Comparison of ENCODE assay signal across 1 cellular context in the genomic region with DNA sequence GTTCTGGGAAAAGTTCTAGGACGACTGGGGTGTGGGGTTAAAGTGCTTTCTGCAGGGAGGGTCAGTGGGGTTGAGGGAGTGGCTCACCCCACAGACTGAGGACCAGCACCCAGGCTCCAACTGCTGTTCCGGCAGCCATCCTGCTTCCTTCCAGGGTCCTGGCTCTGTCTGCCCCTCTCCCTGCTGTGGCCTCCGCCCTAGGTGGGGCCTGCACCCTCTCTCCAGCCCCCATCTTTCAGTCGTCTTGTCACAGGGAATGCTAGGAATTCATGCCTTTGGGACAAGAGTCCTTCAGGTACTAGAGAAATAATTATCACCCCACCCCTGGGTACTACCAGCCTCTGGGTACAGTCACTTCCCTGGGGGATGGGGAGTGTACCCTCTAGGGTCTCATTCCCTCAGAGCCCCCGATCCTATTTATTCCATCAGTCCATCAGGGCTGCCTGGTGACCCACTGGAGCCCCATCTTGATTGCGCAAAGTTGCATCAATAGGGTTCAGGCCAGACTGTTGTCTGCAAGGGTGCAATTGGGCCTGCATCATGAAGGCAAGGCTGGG.
TF ChIP-seq lines count a peak whose summit lies in the region.

A gene (minus strand): TSS at position 170 of the 557 bp plus-strand sequence. CDS start 31 bp downstream, at position 139.

TF ChIP-seq in K562, 482 proteins besides CTCF, POLR2A, EP300 and RAD21 (continued from another document and continues in another):
- TF ChIP-seq, protein P1, sequence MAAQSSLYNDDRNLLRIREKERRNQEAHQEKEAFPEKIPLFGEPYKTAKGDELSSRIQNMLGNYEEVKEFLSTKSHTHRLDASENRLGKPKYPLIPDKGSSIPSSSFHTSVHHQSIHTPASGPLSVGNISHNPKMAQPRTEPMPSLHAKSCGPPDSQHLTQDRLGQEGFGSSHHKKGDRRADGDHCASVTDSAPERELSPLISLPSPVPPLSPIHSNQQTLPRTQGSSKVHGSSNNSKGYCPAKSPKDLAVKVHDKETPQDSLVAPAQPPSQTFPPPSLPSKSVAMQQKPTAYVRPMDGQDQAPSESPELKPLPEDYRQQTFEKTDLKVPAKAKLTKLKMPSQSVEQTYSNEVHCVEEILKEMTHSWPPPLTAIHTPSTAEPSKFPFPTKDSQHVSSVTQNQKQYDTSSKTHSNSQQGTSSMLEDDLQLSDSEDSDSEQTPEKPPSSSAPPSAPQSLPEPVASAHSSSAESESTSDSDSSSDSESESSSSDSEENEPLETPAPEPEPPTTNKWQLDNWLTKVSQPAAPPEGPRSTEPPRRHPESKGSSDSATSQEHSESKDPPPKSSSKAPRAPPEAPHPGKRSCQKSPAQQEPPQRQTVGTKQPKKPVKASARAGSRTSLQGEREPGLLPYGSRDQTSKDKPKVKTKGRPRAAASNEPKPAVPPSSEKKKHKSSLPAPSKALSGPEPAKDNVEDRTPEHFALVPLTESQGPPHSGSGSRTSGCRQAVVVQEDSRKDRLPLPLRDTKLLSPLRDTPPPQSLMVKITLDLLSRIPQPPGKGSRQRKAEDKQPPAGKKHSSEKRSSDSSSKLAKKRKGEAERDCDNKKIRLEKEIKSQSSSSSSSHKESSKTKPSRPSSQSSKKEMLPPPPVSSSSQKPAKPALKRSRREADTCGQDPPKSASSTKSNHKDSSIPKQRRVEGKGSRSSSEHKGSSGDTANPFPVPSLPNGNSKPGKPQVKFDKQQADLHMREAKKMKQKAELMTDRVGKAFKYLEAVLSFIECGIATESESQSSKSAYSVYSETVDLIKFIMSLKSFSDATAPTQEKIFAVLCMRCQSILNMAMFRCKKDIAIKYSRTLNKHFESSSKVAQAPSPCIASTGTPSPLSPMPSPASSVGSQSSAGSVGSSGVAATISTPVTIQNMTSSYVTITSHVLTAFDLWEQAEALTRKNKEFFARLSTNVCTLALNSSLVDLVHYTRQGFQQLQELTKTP (IDR thresholded peaks at IDR 0.05; ENCODE audit: low read depth in 1 of 2, partially characterized antibody in 2 of 2), result no peak
- TF ChIP-seq BDP1 (IDR thresholded peaks at IDR 0.05; ENCODE audit: insufficient read depth, insufficient read length) (no peak), GATAD2A (IDR thresholded peaks at IDR 0.05) (no peak), ZNF696 (CRISPR knock-in tag; conservative IDR thresholded peaks at IDR 0.05) (no peak), POLR2B (IDR thresholded peaks at IDR 0.05; ENCODE audit: low read depth, partially characterized antibody) (peak; percentile 70), SAFB2 (IDR thresholded peaks at IDR 0.05; ENCODE audit: borderline replicate concordance, low read depth, low read length, severe bottlenecking) (no peak), NFIC (IDR thresholded peaks at IDR 0.05) (no peak), RBBP5 (IDR thresholded peaks at IDR 0.05; ENCODE audit: borderline replicate concordance, insufficient read depth, low read length, poor library complexity, severe bottlenecking) (no peak), ERF (CRISPR knock-in tag; IDR thresholded peaks at IDR 0.05) (0 out of 2 replicates have a peak, but pooled peaks have one; percentile 38), CEBPG (CRISPR knock-in tag; IDR thresholded peaks at IDR 0.05) (peak; percentile 88), CEBPG (tag; conservative IDR thresholded peaks at IDR 0.05 in 1 of 2, IDR thresholded peaks at IDR 0.05 in 1 of 2) (peak; percentile 89 to 95), TAF15 (IDR thresholded peaks at IDR 0.05; ENCODE audit: low read depth, low read length) (no peak), TARDBP (IDR thresholded peaks at IDR 0.05) (no peak), MTF1 (CRISPR knock-in tag; IDR thresholded peaks at IDR 0.05; ENCODE audit: borderline replicate concordance) (no peak), HDAC1 (IDR thresholded peaks at IDR 0.05) (no peak), NR2C1 (IDR thresholded peaks at IDR 0.05) (no peak), NR2C1 (tag; IDR thresholded peaks at IDR 0.05) (peak; percentile 59), NFE2L1 (tag; IDR thresholded peaks at IDR 0.05; ENCODE audit: borderline replicate concordance, low read depth) (no peak), SLC30A9 (CRISPR knock-in tag; IDR thresholded peaks at IDR 0.05) (no peak)
- TF ChIP-seq, protein P2, sequence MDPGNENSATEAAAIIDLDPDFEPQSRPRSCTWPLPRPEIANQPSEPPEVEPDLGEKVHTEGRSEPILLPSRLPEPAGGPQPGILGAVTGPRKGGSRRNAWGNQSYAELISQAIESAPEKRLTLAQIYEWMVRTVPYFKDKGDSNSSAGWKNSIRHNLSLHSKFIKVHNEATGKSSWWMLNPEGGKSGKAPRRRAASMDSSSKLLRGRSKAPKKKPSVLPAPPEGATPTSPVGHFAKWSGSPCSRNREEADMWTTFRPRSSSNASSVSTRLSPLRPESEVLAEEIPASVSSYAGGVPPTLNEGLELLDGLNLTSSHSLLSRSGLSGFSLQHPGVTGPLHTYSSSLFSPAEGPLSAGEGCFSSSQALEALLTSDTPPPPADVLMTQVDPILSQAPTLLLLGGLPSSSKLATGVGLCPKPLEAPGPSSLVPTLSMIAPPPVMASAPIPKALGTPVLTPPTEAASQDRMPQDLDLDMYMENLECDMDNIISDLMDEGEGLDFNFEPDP (CRISPR knock-in tag; IDR thresholded peaks at IDR 0.05), result 0 out of 2 replicates have a peak, but pooled peaks have one; percentile 60
- TF ChIP-seq, protein P3, sequence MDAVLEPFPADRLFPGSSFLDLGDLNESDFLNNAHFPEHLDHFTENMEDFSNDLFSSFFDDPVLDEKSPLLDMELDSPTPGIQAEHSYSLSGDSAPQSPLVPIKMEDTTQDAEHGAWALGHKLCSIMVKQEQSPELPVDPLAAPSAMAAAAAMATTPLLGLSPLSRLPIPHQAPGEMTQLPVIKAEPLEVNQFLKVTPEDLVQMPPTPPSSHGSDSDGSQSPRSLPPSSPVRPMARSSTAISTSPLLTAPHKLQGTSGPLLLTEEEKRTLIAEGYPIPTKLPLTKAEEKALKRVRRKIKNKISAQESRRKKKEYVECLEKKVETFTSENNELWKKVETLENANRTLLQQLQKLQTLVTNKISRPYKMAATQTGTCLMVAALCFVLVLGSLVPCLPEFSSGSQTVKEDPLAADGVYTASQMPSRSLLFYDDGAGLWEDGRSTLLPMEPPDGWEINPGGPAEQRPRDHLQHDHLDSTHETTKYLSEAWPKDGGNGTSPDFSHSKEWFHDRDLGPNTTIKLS (IDR thresholded peaks at IDR 0.05; ENCODE audit: borderline replicate concordance, low read depth), result no peak
- TF ChIP-seq, protein P4, sequence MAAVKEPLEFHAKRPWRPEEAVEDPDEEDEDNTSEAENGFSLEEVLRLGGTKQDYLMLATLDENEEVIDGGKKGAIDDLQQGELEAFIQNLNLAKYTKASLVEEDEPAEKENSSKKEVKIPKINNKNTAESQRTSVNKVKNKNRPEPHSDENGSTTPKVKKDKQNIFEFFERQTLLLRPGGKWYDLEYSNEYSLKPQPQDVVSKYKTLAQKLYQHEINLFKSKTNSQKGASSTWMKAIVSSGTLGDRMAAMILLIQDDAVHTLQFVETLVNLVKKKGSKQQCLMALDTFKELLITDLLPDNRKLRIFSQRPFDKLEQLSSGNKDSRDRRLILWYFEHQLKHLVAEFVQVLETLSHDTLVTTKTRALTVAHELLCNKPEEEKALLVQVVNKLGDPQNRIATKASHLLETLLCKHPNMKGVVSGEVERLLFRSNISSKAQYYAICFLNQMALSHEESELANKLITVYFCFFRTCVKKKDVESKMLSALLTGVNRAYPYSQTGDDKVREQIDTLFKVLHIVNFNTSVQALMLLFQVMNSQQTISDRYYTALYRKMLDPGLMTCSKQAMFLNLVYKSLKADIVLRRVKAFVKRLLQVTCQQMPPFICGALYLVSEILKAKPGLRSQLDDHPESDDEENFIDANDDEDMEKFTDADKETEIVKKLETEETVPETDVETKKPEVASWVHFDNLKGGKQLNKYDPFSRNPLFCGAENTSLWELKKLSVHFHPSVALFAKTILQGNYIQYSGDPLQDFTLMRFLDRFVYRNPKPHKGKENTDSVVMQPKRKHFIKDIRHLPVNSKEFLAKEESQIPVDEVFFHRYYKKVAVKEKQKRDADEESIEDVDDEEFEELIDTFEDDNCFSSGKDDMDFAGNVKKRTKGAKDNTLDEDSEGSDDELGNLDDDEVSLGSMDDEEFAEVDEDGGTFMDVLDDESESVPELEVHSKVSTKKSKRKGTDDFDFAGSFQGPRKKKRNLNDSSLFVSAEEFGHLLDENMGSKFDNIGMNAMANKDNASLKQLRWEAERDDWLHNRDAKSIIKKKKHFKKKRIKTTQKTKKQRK (IDR thresholded peaks at IDR 0.05; ENCODE audit: borderline replicate concordance, low read depth, low read length), result no peak
- TF ChIP-seq, protein P5, sequence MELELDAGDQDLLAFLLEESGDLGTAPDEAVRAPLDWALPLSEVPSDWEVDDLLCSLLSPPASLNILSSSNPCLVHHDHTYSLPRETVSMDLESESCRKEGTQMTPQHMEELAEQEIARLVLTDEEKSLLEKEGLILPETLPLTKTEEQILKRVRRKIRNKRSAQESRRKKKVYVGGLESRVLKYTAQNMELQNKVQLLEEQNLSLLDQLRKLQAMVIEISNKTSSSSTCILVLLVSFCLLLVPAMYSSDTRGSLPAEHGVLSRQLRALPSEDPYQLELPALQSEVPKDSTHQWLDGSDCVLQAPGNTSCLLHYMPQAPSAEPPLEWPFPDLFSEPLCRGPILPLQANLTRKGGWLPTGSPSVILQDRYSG (tag; conservative IDR thresholded peaks at IDR 0.05; ENCODE audit: low read depth), result no peak
- TF ChIP-seq, protein P6, sequence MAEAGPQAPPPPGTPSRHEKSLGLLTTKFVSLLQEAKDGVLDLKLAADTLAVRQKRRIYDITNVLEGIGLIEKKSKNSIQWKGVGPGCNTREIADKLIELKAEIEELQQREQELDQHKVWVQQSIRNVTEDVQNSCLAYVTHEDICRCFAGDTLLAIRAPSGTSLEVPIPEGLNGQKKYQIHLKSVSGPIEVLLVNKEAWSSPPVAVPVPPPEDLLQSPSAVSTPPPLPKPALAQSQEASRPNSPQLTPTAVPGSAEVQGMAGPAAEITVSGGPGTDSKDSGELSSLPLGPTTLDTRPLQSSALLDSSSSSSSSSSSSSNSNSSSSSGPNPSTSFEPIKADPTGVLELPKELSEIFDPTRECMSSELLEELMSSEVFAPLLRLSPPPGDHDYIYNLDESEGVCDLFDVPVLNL (CRISPR knock-in tag; IDR thresholded peaks at IDR 0.05; ENCODE audit: low read depth), result no peak
- TF ChIP-seq, protein P7, sequence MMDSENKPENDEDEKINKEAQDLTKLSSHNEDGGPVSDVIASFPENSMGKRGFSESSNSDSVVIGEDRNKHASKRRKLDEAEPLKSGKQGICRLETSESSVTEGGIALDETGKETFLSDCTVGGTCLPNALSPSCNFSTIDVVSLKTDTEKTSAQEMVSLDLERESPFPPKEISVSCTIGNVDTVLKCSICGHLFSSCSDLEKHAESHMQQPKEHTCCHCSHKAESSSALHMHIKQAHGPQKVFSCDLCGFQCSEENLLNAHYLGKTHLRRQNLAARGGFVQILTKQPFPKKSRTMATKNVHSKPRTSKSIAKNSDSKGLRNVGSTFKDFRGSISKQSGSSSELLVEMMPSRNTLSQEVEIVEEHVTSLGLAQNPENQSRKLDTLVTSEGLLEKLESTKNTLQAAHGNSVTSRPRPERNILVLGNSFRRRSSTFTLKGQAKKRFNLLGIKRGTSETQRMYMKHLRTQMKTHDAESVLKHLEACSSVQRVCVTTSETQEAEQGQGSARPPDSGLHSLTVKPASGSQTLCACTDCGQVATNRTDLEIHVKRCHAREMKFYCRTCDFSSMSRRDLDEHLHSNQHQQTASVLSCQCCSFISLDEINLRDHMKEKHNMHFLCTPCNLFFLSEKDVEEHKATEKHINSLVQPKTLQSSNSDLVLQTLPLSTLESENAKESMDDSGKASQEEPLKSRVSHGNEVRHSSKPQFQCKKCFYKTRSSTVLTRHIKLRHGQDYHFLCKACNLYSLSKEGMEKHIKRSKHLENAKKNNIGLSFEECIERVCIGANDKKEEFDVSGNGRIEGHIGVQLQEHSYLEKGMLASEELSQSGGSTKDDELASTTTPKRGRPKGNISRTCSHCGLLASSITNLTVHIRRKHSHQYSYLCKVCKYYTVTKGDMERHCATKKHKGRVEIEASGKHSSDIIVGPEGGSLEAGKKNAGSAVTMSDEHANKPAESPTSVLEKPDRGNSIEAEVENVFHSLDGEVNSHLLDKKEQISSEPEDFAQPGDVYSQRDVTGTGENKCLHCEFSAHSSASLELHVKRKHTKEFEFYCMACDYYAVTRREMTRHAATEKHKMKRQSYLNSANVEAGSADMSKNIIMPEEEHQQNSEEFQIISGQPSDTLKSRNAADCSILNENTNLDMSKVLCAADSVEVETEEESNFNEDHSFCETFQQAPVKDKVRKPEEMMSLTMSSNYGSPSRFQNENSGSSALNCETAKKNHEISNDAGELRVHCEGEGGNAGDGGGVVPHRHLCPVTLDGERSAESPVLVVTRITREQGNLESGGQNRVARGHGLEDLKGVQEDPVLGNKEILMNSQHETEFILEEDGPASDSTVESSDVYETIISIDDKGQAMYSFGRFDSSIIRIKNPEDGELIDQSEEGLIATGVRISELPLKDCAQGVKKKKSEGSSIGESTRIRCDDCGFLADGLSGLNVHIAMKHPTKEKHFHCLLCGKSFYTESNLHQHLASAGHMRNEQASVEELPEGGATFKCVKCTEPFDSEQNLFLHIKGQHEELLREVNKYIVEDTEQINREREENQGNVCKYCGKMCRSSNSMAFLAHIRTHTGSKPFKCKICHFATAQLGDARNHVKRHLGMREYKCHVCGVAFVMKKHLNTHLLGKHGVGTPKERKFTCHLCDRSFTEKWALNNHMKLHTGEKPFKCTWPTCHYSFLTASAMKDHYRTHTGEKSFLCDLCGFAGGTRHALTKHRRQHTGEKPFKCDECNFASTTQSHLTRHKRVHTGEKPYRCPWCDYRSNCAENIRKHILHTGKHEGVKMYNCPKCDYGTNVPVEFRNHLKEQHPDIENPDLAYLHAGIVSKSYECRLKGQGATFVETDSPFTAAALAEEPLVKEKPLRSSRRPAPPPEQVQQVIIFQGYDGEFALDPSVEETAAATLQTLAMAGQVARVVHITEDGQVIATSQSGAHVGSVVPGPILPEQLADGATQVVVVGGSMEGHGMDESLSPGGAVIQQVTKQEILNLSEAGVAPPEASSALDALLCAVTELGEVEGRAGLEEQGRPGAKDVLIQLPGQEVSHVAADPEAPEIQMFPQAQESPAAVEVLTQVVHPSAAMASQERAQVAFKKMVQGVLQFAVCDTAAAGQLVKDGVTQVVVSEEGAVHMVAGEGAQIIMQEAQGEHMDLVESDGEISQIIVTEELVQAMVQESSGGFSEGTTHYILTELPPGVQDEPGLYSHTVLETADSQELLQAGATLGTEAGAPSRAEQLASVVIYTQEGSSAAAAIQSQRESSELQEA (IDR thresholded peaks at IDR 0.05; ENCODE audit: low read depth), result no peak
- TF ChIP-seq, protein P8, sequence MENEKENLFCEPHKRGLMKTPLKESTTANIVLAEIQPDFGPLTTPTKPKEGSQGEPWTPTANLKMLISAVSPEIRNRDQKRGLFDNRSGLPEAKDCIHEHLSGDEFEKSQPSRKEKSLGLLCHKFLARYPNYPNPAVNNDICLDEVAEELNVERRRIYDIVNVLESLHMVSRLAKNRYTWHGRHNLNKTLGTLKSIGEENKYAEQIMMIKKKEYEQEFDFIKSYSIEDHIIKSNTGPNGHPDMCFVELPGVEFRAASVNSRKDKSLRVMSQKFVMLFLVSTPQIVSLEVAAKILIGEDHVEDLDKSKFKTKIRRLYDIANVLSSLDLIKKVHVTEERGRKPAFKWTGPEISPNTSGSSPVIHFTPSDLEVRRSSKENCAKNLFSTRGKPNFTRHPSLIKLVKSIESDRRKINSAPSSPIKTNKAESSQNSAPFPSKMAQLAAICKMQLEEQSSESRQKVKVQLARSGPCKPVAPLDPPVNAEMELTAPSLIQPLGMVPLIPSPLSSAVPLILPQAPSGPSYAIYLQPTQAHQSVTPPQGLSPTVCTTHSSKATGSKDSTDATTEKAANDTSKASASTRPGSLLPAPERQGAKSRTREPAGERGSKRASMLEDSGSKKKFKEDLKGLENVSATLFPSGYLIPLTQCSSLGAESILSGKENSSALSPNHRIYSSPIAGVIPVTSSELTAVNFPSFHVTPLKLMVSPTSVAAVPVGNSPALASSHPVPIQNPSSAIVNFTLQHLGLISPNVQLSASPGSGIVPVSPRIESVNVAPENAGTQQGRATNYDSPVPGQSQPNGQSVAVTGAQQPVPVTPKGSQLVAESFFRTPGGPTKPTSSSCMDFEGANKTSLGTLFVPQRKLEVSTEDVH (IDR thresholded peaks at IDR 0.05; ENCODE audit: low read depth, partially characterized antibody), result no peak
